In genomic region chr19:8255426-8256125, GRCh38 we compare ENCODE assay signal across 29 cellular contexts.
"Had no signal": no experiment of that assay in that cellular context is flagged by ENCODE, and none has a peak within 500 bp of the region (broad histone marks: within the 10 kb centered on the region; RNA-seq: fewer than 3 reads in every experiment).

No MANE protein-coding gene starts in this region.

- H3K36me3 ChIP-seq: colonic mucosa, neutrophil had no signal

- DNase-seq: colonic mucosa; effector CD8-positive, alpha-beta T cell; endodermal cell; foreskin keratinocyte; heart left ventricle; kidney; stimulated activated CD4-positive, alpha-beta T cell treated with anti-CD3 and anti-CD28 coated beads, Interleukin-12 subunit alpha, Interleukin-12 subunit beta, amount 100 ng/mL, for 4 hours; stimulated activated CD4-positive, alpha-beta T cell treated with anti-CD3 and anti-CD28 coated beads, Interleukin-1b, Interleukin-23, amount 100 ng/mL, for 48 hours; stimulated activated CD4-positive, alpha-beta T cell treated with anti-CD3 and anti-CD28 coated beads, Interleukin-4, amount 100 ng/mL, for 1 hour; stimulated activated CD8-positive, alpha-beta memory T cell treated with anti-CD3 and anti-CD28 coated beads, Interleukin-4, amount 100 ng/mL, for 48 hours; stimulated activated naive CD4-positive, alpha-beta T cell treated with Interleukin-2 at 50 U/mL for 16 hours; stomach; thyroid gland; trophoblast cell had no signal

- H3K79me2 ChIP-seq: hepatocyte, parathyroid adenoma had no signal

- H3K4me3 Mint-ChIP-seq: dendritic cell treated with granulocyte-macrophage colony-stimulating factor and Interleukin-4, amounts not matched to agents 40 ng/mL and 50 ng/mL, for 4 days; endodermal cell; memory B cell; natural killer cell treated with Interleukin-12 subunit alpha and Interleukin-12 subunit beta and Interleukin-15 and Interleukin-18, amount 100 ng/mL, for 72 hours; neural crest cell had no signal

- H3K36me3 Mint-ChIP-seq: natural killer cell treated with Interleukin-12 subunit alpha and Interleukin-12 subunit beta and Interleukin-15 and Interleukin-18, amount 100 ng/mL, for 72 hours had no signal

- H3K9ac ChIP-seq: parathyroid adenoma had no signal

- H3K9me3 Mint-ChIP-seq: dendritic cell treated with granulocyte-macrophage colony-stimulating factor and Interleukin-4, amounts not matched to agents 40 ng/mL and 50 ng/mL, for 4 days; endodermal cell; memory B cell; natural killer cell treated with Interleukin-12 subunit alpha and Interleukin-12 subunit beta and Interleukin-15 and Interleukin-18, amount 100 ng/mL, for 72 hours; neural crest cell had no signal

- H3K4me2 ChIP-seq: hepatocyte, smooth muscle cell had no signal

- ATAC-seq: foreskin keratinocyte; gastroesophageal sphincter; heart left ventricle; left lobe of liver; natural killer cell treated with Interleukin-12 subunit alpha and Interleukin-12 subunit beta and Interleukin-15 and Interleukin-18, amount 100 ng/mL, for 72 hours; sciatic nerve had no signal

- H3K27ac ChIP-seq: colonic mucosa, epithelial cell of prostate, esophagus muscularis mucosa, foreskin keratinocyte, gastroesophageal sphincter, heart left ventricle, hepatocyte, neutrophil, parathyroid adenoma, stomach, thyroid gland had no signal

- H3K27me3 Mint-ChIP-seq: memory B cell; natural killer cell treated with Interleukin-12 subunit alpha and Interleukin-12 subunit beta and Interleukin-15 and Interleukin-18, amount 100 ng/mL, for 72 hours; progenitor cell of endocrine pancreas had no signal

- H3K9me3 ChIP-seq: colonic mucosa, esophagus muscularis mucosa, gastroesophageal sphincter, heart left ventricle, neutrophil, stomach, thyroid gland had no signal

- H3K4me1 ChIP-seq: colonic mucosa, foreskin keratinocyte had no signal

- H3K27ac Mint-ChIP-seq: dendritic cell treated with granulocyte-macrophage colony-stimulating factor and Interleukin-4, amounts not matched to agents 40 ng/mL and 50 ng/mL, for 4 days; endodermal cell; memory B cell; natural killer cell treated with Interleukin-12 subunit alpha and Interleukin-12 subunit beta and Interleukin-15 and Interleukin-18, amount 100 ng/mL, for 72 hours; progenitor cell of endocrine pancreas had no signal

- H2AFZ ChIP-seq: hepatocyte, parathyroid adenoma had no signal

- H3K27me3 ChIP-seq: colonic mucosa, esophagus muscularis mucosa, foreskin keratinocyte, gastroesophageal sphincter, heart left ventricle, hepatocyte, neutrophil, stomach, thyroid gland had no signal

- H3K4me3 ChIP-seq: colonic mucosa, esophagus muscularis mucosa, gastroesophageal sphincter, heart left ventricle, hepatocyte, lung, smooth muscle cell, stomach, thyroid gland had no signal
